In the genomic region with DNA sequence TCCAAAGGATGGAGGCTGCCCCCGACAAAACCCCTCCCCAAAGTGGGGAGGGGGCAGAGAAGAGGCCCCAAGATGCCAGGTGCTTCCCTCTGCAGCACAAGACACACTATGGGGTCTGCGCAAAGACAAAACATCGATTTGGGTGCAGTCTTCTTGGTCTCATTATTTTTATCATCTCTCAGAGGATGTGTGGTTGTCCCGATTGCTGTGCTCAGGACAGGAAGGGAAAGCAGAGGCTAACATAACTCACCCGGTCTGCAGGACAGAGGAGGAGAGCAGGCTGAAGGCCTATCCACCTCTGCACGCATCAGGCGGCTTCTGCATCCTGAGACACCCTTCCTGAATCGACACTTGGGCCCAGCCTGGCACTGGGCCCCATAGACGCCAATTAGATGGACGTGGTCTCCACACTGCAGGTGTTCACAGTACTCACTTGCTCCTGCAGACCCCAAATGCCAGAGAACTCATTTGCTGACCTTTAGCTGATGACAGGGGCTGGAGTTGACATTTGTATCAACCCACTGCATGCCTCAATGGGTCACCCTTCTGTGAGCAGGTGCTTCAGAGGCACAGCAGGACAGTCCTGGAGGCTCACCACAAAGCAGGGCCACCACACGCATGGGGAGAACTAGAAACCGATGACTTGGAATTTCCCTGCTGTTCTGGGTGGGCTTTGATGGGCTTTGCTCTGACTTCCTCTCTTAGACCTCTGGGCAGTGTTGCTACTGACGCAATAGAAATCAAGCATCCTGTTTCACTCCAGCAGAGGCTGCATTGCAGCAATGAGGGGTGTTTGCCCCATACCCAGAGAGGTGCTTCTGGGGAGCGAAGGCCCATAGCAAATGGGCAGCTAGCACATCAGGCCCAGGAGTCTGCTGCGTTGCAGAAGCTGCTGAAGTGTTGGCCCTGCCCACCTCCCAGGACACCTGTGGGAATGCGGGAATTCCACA, we compare ENCODE assay signal across 10 cellular contexts.
DNase-seq lines count a peak whose midpoint lies in the region; ATAC-seq and TF ChIP-seq lines count a peak whose summit lies in the region.
"Had no signal": no experiment of that assay in that cellular context is flagged by ENCODE, and none has a peak within 500 bp of the region (broad histone marks: within the 10 kb centered on the region; RNA-seq: fewer than 3 reads in every experiment).

No MANE protein-coding gene starts in this region.

- no peak for TF ChIP-seq POLR2A in uterus (IDR thresholded peaks at IDR 0.05)

- H3K27me3 ChIP-seq in HL-60 (ENCODE audit: insufficient read depth, poor library complexity, severe bottlenecking) (no peaks in the 10 kb centered on the region), lung (ENCODE audit: control insufficient read depth, insufficient read depth) (no peaks in the 10 kb centered on the region), uterus (no peaks in the 10 kb centered on the region)
- H3K27me3 ChIP-seq: heart left ventricle had no signal

- intact Hi-C loops in uterus (cut with DNase I; ENCODE audit: low total_unique reads): no loop called here

- H3K9me3 ChIP-seq in lung (ENCODE audit: control insufficient read depth in 2 of 2, insufficient read depth in 1 of 2, low read length in 1 of 2) (no peaks in the 10 kb centered on the region), uterus (no peaks in the 10 kb centered on the region)
- H3K9me3 ChIP-seq: heart left ventricle had no signal

- WGBS in lung, 2 donors: 59 to 77% methylated on average over 16 of the region's 16 CpGs

- H3K4me1 ChIP-seq in lung (ENCODE audit: control insufficient read depth in 2 of 2, insufficient read depth in 2 of 2, low read length in 2 of 2) (peaks cover 0 to 3% of the 10 kb centered on the region in 2 donors), uterus (no peaks in the 10 kb centered on the region)

- H3K4me3 ChIP-seq in HL-60 (replicated peaks; ENCODE audit: insufficient read depth, low read length): no peak overlapping the region
- H3K4me3 ChIP-seq in lung: no peak overlapping the region
- H3K4me3 ChIP-seq in uterus: no peak overlapping the region
- H3K4me3 ChIP-seq: heart left ventricle had no signal

- DNase-seq in HL-60 (ENCODE audit: low read depth in 1 of 2, low spot score in 1 of 2) (peak; percentile 40 to 78), lung (ENCODE audit: low spot score) (no peak), uterus (no peak), cortex of kidney (lab: John Stamatoyannopoulos, UW) (no peak), NCI-H524 treated with DMSO at 0.1 percent for 48 hours (lab: John Stamatoyannopoulos, UW) (no peak)
- DNase-seq: heart left ventricle; stimulated activated CD4-positive, alpha-beta T cell treated with anti-CD3 and anti-CD28 coated beads, Interleukin-4, amount 100 ng/mL, for 4 hours had no signal

- no peak overlapping the region for H3K27ac ChIP-seq in HL-60 (replicated peaks)
- H3K27ac ChIP-seq in lung (ENCODE audit: low read depth in 1 of 2, low read length in 1 of 2): peak overlapping the region in 1 of 2 donors; percentile 15
- no peak overlapping the region for H3K27ac ChIP-seq in uterus

- ATAC-seq in GM18520 (IDR thresholded peaks at IDR 0.05; ENCODE audit: unreplicated experiment) (peak; percentile 70), GM21576 (IDR thresholded peaks at IDR 0.05; ENCODE audit: unreplicated experiment) (peak; percentile 62), lung (ENCODE audit: insufficient read depth, low FRiP score) (peak; percentile 34), SK-N-SH treated with all-trans-retinoic acid at 6 μM for 48 hours (no peak)

- no peaks in the 10 kb centered on the region for H3K36me3 ChIP-seq in lung (ENCODE audit: control insufficient read depth in 2 of 2, insufficient read depth in 2 of 2, low read length in 2 of 2)
- no peaks in the 10 kb centered on the region for H3K36me3 ChIP-seq in uterus
- H3K36me3 ChIP-seq: heart left ventricle had no signal

- TF ChIP-seq CTCF in HL-60 (IDR thresholded peaks at IDR 0.05; ENCODE audit: insufficient read depth, low read length): no peak
- TF ChIP-seq CTCF in lung (IDR thresholded peaks at IDR 0.05; ENCODE audit: control extremely low read depth, extremely low read depth): no peak
- no peak for TF ChIP-seq CTCF in uterus (IDR thresholded peaks at IDR 0.05)

TF ChIP-seq in SK-N-SH treated with all-trans-retinoic acid at 6 μM for 48 hours, 23 proteins besides CTCF, POLR2A, EP300 and RAD21:
- TF ChIP-seq TOX (CRISPR knock-in tag; IDR thresholded peaks at IDR 0.05; ENCODE audit: borderline replicate concordance): no peak
- TF ChIP-seq ZNF565 (CRISPR knock-in tag; conservative IDR thresholded peaks at IDR 0.05; ENCODE audit: low read depth): no peak
TF ChIP-seq in SK-N-SH treated with all-trans-retinoic acid at 6 μM for 48 hours: peak in this region for 0.

Comparison
In these comparisons a context has a peak if more than half of its experiments do, and no peak if none do; other contexts are left out.
1. DNase-seq: peak in HL-60 (2 of 2); none in lung (single experiment), uterus (0 of 2), cortex of kidney (single experiment) and NCI-H524 treated with DMSO at 0.1 percent for 48 hours (single experiment).